ENCODE assay signal across 8 cellular contexts in the genomic region with DNA sequence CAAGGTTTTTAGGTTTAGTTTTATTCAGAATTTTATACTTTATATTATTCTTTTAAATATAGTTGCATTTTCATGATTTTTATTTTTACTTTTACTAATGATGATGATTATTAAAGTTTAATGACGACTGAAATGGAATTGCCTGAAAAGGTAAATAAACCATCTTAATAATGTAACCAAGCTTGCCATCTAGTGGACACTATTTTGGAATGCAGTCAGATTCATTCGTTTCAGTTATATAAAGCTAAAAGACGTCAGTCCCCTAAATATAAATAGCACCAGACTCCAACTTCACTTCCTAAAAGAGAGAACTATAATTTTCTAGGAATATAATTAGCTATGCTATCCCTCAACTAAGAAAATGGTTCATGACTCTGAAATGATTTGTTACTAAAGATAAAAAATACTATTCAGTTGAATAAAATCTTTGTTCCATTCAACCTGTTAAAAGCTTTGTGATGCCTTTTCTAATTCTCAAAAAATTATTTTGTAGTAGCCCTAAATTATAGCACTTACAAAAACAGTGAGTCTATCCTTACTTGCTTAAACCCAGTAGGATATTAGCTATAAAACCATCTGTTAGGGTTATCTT. TPM values are rescaled to one million over a fixed set of nuclear protein-coding genes. Genes with fewer than 3 reads are reported as not detected.
DNase-seq lines count a peak whose midpoint lies in the region; ATAC-seq and TF ChIP-seq lines count a peak whose summit lies in the region.

No MANE protein-coding gene starts in this region.

- ATAC-seq in GM18909 (IDR thresholded peaks at IDR 0.05; ENCODE audit: poor library complexity, unreplicated experiment): no peak
- ATAC-seq in GM19023 (IDR thresholded peaks at IDR 0.05; ENCODE audit: unreplicated experiment): no peak

- H3K27me3 ChIP-seq in osteoblast (ENCODE audit: insufficient read depth, low read length): no peaks in the 10 kb centered on the region

- no peaks in the 10 kb centered on the region for H3K9me3 Mint-ChIP-seq in activated naive CD8-positive, alpha-beta T cell treated with anti-CD3 and anti-CD28 coated beads for 36 hours

- H3K27ac Mint-ChIP-seq in activated naive CD8-positive, alpha-beta T cell treated with anti-CD3 and anti-CD28 coated beads for 36 hours: no peak overlapping the region

- peaks cover 32% of the 10 kb centered on the region for H3K36me3 ChIP-seq in osteoblast (ENCODE audit: insufficient read depth, low read length)

- H3K79me2 ChIP-seq in osteoblast (ENCODE audit: insufficient read depth, low read length): no peaks in the 10 kb centered on the region

- H3K4me3 ChIP-seq in osteoblast (ENCODE audit: insufficient read depth, low read length): no peak overlapping the region

- no peaks in the 10 kb centered on the region for H3K36me3 Mint-ChIP-seq in activated naive CD8-positive, alpha-beta T cell treated with anti-CD3 and anti-CD28 coated beads for 36 hours

- no peak overlapping the region for H2AFZ ChIP-seq in osteoblast (ENCODE audit: low read length)

- no peak overlapping the region for H3K4me3 Mint-ChIP-seq in activated naive CD8-positive, alpha-beta T cell treated with anti-CD3 and anti-CD28 coated beads for 36 hours

- H3K4me1 Mint-ChIP-seq in activated naive CD8-positive, alpha-beta T cell treated with anti-CD3 and anti-CD28 coated beads for 36 hours: no peaks in the 10 kb centered on the region

- no peak overlapping the region for H3K27ac ChIP-seq in osteoblast (ENCODE audit: low read depth, low read length)

- DNase-seq in Daoy (ENCODE audit: low read depth): peak; percentile 23
- DNase-seq in HPDE6-E6E7 (ENCODE audit: extremely low spot score): peak; percentile 13
- peak; percentile 27 for DNase-seq in RPMI8226
- DNase-seq in fibroblast of gingiva (ENCODE audit: low read depth): peak; percentile 50
- no peak for DNase-seq in osteoblast (ENCODE audit: insufficient read length, low spot score, missing footprints)
- DNase-seq in activated naive CD8-positive, alpha-beta T cell treated with anti-CD3 and anti-CD28 coated beads for 36 hours: no peak

- no peaks in the 10 kb centered on the region for H3K9me3 ChIP-seq in osteoblast (ENCODE audit: low read depth, low read length)

- H3K4me1 ChIP-seq in osteoblast (ENCODE audit: insufficient read depth, low read length): no peaks in the 10 kb centered on the region

- TF ChIP-seq CTCF in osteoblast (IDR thresholded peaks at IDR 0.05; ENCODE audit: extremely low read depth, low read depth, low read length): peak; percentile 69

- no peaks in the 10 kb centered on the region for H4K20me1 ChIP-seq in osteoblast (ENCODE audit: insufficient read depth, low read length)

- H3K4me2 ChIP-seq in osteoblast (ENCODE audit: insufficient read depth, low read length): no peak overlapping the region

- H3K27me3 Mint-ChIP-seq in activated naive CD8-positive, alpha-beta T cell treated with anti-CD3 and anti-CD28 coated beads for 36 hours: no peaks in the 10 kb centered on the region

RNA-seq across cellular contexts. Expression of a gene that starts 19.9 kb away (rescaled TPM):
- 12.2 and 24.1 TPM in 2 replicates for total RNA-seq in Daoy (2014; rRNA removed; shearing (Covaris generic))
- 9.0 and 10.0 TPM in 2 replicates for total RNA-seq in osteoblast
- total RNA-seq in activated naive CD8-positive, alpha-beta T cell treated with anti-CD3 and anti-CD28 coated beads for 36 hours: 10 to 100 TPM; 12.3 to 12.5 TPM

RNA-seq across cellular contexts. Expression of a gene that starts 20.2 kb away (rescaled TPM):
- total RNA-seq in Daoy (2014; rRNA removed; shearing (Covaris generic)): 44.1 and 51.0 TPM in 2 replicates
- 23.0 and 24.2 TPM in 2 replicates for total RNA-seq in osteoblast
- 10 to 100 TPM; 32.3 to 37.6 TPM for total RNA-seq in activated naive CD8-positive, alpha-beta T cell treated with anti-CD3 and anti-CD28 coated beads for 36 hours

RNA-seq across cellular contexts. Expression of a gene that starts 59.2 kb away (rescaled TPM):
- 311 and 350 TPM in 2 replicates for total RNA-seq in Daoy (2014; rRNA removed; shearing (Covaris generic))
- 99.0 and 118 TPM in 2 replicates for total RNA-seq in osteoblast
- total RNA-seq in activated naive CD8-positive, alpha-beta T cell treated with anti-CD3 and anti-CD28 coated beads for 36 hours: 10 to 100 TPM; 20.9 to 22.4 TPM

Comparison
In these comparisons a context has a peak if more than half of its experiments do, and no peak if none do; other contexts are left out.
1. DNase-seq: peak in Daoy (single experiment), HPDE6-E6E7 (single experiment), RPMI8226 (single experiment) and fibroblast of gingiva (single experiment); none in osteoblast (single experiment) and activated naive CD8-positive, alpha-beta T cell treated with anti-CD3 and anti-CD28 coated beads for 36 hours (single experiment).